33 cellular contexts compared by ENCODE assay signal in the genomic region with DNA sequence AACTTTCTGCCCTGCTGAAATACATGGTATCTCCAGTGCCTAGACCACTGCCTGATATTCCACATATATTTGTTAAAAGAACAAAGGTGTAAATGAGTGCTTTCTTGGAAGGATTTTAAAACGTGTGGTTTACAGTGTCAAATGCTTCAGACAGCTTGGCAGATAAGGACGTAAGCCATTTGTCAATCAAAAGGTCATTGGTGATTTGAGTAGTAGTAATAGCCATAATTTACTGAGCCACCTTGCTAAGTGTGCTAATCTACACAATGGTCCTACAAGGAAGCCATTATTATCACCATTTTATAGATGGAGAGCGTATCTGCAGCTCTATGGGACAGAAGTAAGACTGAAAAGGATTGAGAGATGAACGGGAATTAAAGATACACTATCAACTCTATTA.
"Had no signal": no experiment of that assay in that cellular context is flagged by ENCODE, and none has a peak within 500 bp of the region (broad histone marks: within the 10 kb centered on the region; RNA-seq: fewer than 3 reads in every experiment).

No MANE protein-coding gene starts in this region.

- H3K36me3 ChIP-seq: MG63 had no signal

- DNase-seq: Karpas-422, Kasumi-1, KBM-7, KG1, MG63, MM.1S, MV-4-11, NCI-H1048, NCI-H1092, NCI-H1092 treated with DMSO at 0.1 percent for 48 hours, NCI-H1105, NCI-H1105 treated with DMSO at 0.1 percent for 48 hours, NCI-H1417 treated with DMSO at 0.1 percent for 48 hours, NCI-H1436, NCI-H1436 treated with DMSO at 0.1 percent for 48 hours, NCI-H146, NCI-H1694, NCI-H1694 treated with DMSO at 0.1 percent for 48 hours, NCI-H187, NCI-H187 treated with DMSO at 0.1 percent for 48 hours, NCI-H2029, NCI-H2029 treated with DMSO at 0.1 percent for 48 hours, NCI-H2081, NCI-H2081 treated with DMSO at 0.1 percent for 48 hours, NCI-H2107, NCI-H2171, NCI-H2171 treated with DMSO at 0.1 percent for 48 hours, NCI-H226, NCI-H345, NCI-H446, NCI-H446 treated with DMSO at 0.1 percent for 48 hours, NCI-H510A had no signal

- H3K27ac ChIP-seq: KMS-11 had no signal

- H3K9ac ChIP-seq: KMS-11 had no signal

- H3K9me3 ChIP-seq: MG63 had no signal

- H3K27me3 ChIP-seq: MG63 had no signal

- H3K4me2 ChIP-seq: KMS-11 had no signal

- H3K4me3 ChIP-seq: MG63 had no signal
